ENCODE assay signal across 16 cellular contexts in the genomic region with DNA sequence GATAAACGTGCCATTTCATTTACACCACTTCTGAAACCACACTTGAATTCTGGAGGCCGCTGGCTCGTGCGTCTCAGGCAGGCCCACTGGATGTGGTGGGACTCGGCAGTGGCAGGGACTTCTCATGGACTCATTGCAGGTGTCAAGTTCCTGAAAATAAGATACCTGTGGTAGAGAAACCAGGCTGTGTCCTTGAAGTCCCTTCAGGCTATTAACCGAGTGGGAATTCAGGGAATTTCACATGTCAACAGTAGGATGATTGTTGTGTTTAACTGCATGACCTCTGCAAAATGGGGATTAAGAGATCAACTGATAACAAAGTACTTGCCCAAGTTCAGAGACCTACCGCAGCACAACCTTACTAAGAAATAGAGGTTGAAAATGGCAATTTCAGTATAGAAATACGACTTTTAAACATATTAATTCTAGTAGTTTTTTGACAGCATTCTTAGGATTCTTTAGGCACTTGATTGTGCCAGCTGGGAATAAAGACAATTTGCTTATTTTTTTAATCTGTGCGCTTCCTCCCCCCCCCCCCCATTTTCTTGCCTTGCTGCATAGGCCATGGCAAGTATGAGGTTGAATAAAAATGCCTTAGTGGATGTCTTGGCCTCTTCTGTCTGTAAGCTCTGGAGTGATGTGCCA. TPM values are rescaled to one million over a fixed set of nuclear protein-coding genes. Genes with fewer than 3 reads are reported as not detected.
"Had no signal": no experiment of that assay in that cellular context is flagged by ENCODE, and none has a peak within 500 bp of the region (broad histone marks: within the 10 kb centered on the region; RNA-seq: fewer than 3 reads in every experiment).

No MANE protein-coding gene starts in this region.

- DNase-seq: activated CD4-positive, alpha-beta T cell treated with anti-CD3 and anti-CD28 coated beads for 36 hours; activated naive CD4-positive, alpha-beta T cell; esophagus squamous epithelium; foreskin keratinocyte; left lung; nucleus accumbens; stimulated activated CD4-positive, alpha-beta T cell treated with anti-CD3 and anti-CD28 coated beads, Interleukin-1b, Interleukin-23, amount 100 ng/mL, for 48 hours; transverse colon had no signal

- H3K27me3 ChIP-seq: ascending aorta, foreskin keratinocyte, right lobe of liver, transverse colon had no signal

- ATAC-seq: activated CD4-positive, alpha-beta T cell treated with anti-CD3 and anti-CD28 coated beads for 36 hours; foreskin keratinocyte; left lung; natural killer cell treated with Interleukin-12 subunit alpha and Interleukin-12 subunit beta and Interleukin-15 and Interleukin-18, amount 100 ng/mL, for 72 hours; right lobe of liver; stimulated activated memory B cell treated with anti-CD40 and anti-IgM and Interleukin-4, amounts not matched to agents 10 μg/mL and 1 μg/mL and 100 μg/mL, for 72 hours had no signal

- H3K27me3 Mint-ChIP-seq: activated CD4-positive, alpha-beta T cell treated with anti-CD3 and anti-CD28 coated beads for 36 hours; stimulated activated memory B cell treated with anti-CD40 and anti-IgM and Interleukin-4, amounts not matched to agents 10 μg/mL and 1 μg/mL and 100 μg/mL, for 72 hours had no signal

- H3K9me3 ChIP-seq: ascending aorta, esophagus squamous epithelium, left lung, right lobe of liver, transverse colon had no signal

- H3K4me1 ChIP-seq: ascending aorta, foreskin keratinocyte, right lobe of liver, transverse colon had no signal

- H3K9me3 Mint-ChIP-seq: activated T-helper 1 cell treated with anti-CD3 and anti-CD28 coated beads, Interleukin-12 subunit alpha, Interleukin-12 subunit beta, Interleukin-2, Interleukin-4 antibody, amounts not matched to agents 30 ng/mL and 10 ng/mL and 1 ng/mL, durations not matched to agents 14 hours and 24 hours and 36 hours; natural killer cell treated with Interleukin-12 subunit alpha and Interleukin-12 subunit beta and Interleukin-15 and Interleukin-18, amount 100 ng/mL, for 72 hours; stimulated activated memory B cell treated with anti-CD40 and anti-IgM and Interleukin-4, amounts not matched to agents 10 μg/mL and 1 μg/mL and 100 μg/mL, for 72 hours; T-helper 2 cell treated with Interferon-gamma antibody and Interleukin-4, amounts not matched to agents 5 μg/mL and 100 μg/mL, for 36 hours had no signal

- H3K27ac Mint-ChIP-seq: activated CD4-positive, alpha-beta T cell treated with anti-CD3 and anti-CD28 coated beads for 36 hours; activated T-helper 1 cell treated with anti-CD3 and anti-CD28 coated beads, Interleukin-12 subunit alpha, Interleukin-12 subunit beta, Interleukin-2, Interleukin-4 antibody, amounts not matched to agents 30 ng/mL and 10 ng/mL and 1 ng/mL, durations not matched to agents 14 hours and 24 hours and 36 hours; natural killer cell treated with Interleukin-12 subunit alpha and Interleukin-12 subunit beta and Interleukin-15 and Interleukin-18, amount 100 ng/mL, for 72 hours; progenitor cell of endocrine pancreas; stimulated activated memory B cell treated with anti-CD40 and anti-IgM and Interleukin-4, amounts not matched to agents 10 μg/mL and 1 μg/mL and 100 μg/mL, for 72 hours; T-helper 2 cell treated with Interferon-gamma antibody and Interleukin-4, amounts not matched to agents 5 μg/mL and 100 μg/mL, for 36 hours had no signal

- H3K36me3 ChIP-seq: ascending aorta, cardiac muscle cell, right lobe of liver, transverse colon had no signal

- H3K27ac ChIP-seq: ascending aorta, cardiac muscle cell, esophagus squamous epithelium, foreskin keratinocyte, left lung, right lobe of liver, transverse colon had no signal

- H3K4me3 ChIP-seq: ascending aorta, cardiac muscle cell, esophagus squamous epithelium, left lung, right lobe of liver, transverse colon had no signal

- H3K36me3 Mint-ChIP-seq: natural killer cell treated with Interleukin-12 subunit alpha and Interleukin-12 subunit beta and Interleukin-15 and Interleukin-18, amount 100 ng/mL, for 72 hours had no signal

- H3K4me3 Mint-ChIP-seq: activated CD4-positive, alpha-beta T cell treated with anti-CD3 and anti-CD28 coated beads for 36 hours; activated T-helper 1 cell treated with anti-CD3 and anti-CD28 coated beads, Interleukin-12 subunit alpha, Interleukin-12 subunit beta, Interleukin-2, Interleukin-4 antibody, amounts not matched to agents 30 ng/mL and 10 ng/mL and 1 ng/mL, durations not matched to agents 14 hours and 24 hours and 36 hours; natural killer cell treated with Interleukin-12 subunit alpha and Interleukin-12 subunit beta and Interleukin-15 and Interleukin-18, amount 100 ng/mL, for 72 hours; stimulated activated memory B cell treated with anti-CD40 and anti-IgM and Interleukin-4, amounts not matched to agents 10 μg/mL and 1 μg/mL and 100 μg/mL, for 72 hours; T-helper 2 cell treated with Interferon-gamma antibody and Interleukin-4, amounts not matched to agents 5 μg/mL and 100 μg/mL, for 36 hours had no signal

RNA-seq across cellular contexts. Expression of gene TRIP13, which starts 26.8 kb away (rescaled TPM):
- total RNA-seq: ascending aorta had no signal
